ENCODE assay signal across 8 cellular contexts in genomic region chr2:208253518-208254117, GRCh38. TPM values are rescaled to one million over a fixed set of nuclear protein-coding genes. Genes with fewer than 3 reads are reported as not detected.
DNase-seq lines count a peak whose midpoint lies in the region; ATAC-seq, FAIRE-seq and TF ChIP-seq lines count a peak whose summit lies in the region.

No MANE protein-coding gene starts in this region.

- peaks cover 3 to 44% of the 10 kb centered on the region in 2 experiments; a peak in 4 of 5 replicates for H3K36me3 ChIP-seq in HepG2 (replicated peaks in 1 of 2; ENCODE audit: control insufficient read depth in 1 of 2, insufficient read depth in 2 of 2, low read length in 2 of 2)
- H3K36me3 ChIP-seq in tibial nerve: peaks cover 0 to 14% (median 0%) of the 10 kb centered on the region in 3 donors

- peak overlapping the region; percentile 96 to 99 for H3K4me3 Mint-ChIP-seq in activated T-cell treated with anti-CD3 and anti-CD28 coated beads, Interleukin-2, amount 50 U/mL, for 72 hours

- no peak overlapping the region for H2AFZ ChIP-seq in HepG2 (ENCODE audit: low read length)

- 2% methylated on average over 7 of the region's 7 CpGs for WGBS in HepG2 (ENCODE audit: low lambda C conversion rate)
- 4 to 5% methylated on average over 7 of the region's 7 CpGs for WGBS in tibial nerve, 2 donors

- intact Hi-C loops in HepG2 (cut with micrococcal nuclease; ENCODE audit: unreplicated experiment): no loop called here

- H3K36me3 Mint-ChIP-seq in activated T-cell treated with anti-CD3 and anti-CD28 coated beads, Interleukin-2, amount 50 U/mL, for 72 hours (ENCODE audit: insufficient read depth in 2 of 2): peaks cover 0 to 6% of the 10 kb centered on the region in 2 donors

- no peaks in the 10 kb centered on the region for H4K20me1 ChIP-seq in HepG2 (ENCODE audit: insufficient read depth, low read length)

- H3K27me3 Mint-ChIP-seq in activated T-cell treated with anti-CD3 and anti-CD28 coated beads, Interleukin-2, amount 50 U/mL, for 72 hours (ENCODE audit: low read depth): no peaks in the 10 kb centered on the region

- no peak; a peak in 1 of 4 replicates for TF ChIP-seq EP300 in HepG2 (IDR thresholded peaks at IDR 0.05; ENCODE audit: low read depth in 2 of 2, low read length in 2 of 2)
- TF ChIP-seq EP300 in HepG2 (CRISPR knock-in tag; IDR thresholded peaks at IDR 0.05; ENCODE audit: borderline replicate concordance): no peak
- TF ChIP-seq EP300 in tibial nerve (IDR thresholded peaks at IDR 0.05): no peak

- no peak for TF ChIP-seq CTCF in HepG2 (CRISPR knock-in tag; IDR thresholded peaks at IDR 0.05)
- no peak for TF ChIP-seq CTCF in tibial nerve (IDR thresholded peaks at IDR 0.05)

- H3K9me3 Mint-ChIP-seq in activated T-cell treated with anti-CD3 and anti-CD28 coated beads, Interleukin-2, amount 50 U/mL, for 72 hours: no peaks in the 10 kb centered on the region

- no peaks in the 10 kb centered on the region; a peak in 1 of 5 replicates for H3K27me3 ChIP-seq in HepG2 (ENCODE audit: control insufficient read depth in 1 of 2, insufficient read depth in 2 of 2, low read length in 2 of 2)
- no peaks in the 10 kb centered on the region for H3K27me3 ChIP-seq in tibial nerve

- H3K9me3 ChIP-seq in HepG2 (ENCODE audit: low read length) (no peaks in the 10 kb centered on the region), tibial nerve (no peaks in the 10 kb centered on the region)

- BruUV-seq in HepG2 (replicated peaks; lab: Mats Ljungman, UMichigan): TSS peak; percentile 42

- H3K27ac Mint-ChIP-seq in activated T-cell treated with anti-CD3 and anti-CD28 coated beads, Interleukin-2, amount 50 U/mL, for 72 hours: no peak overlapping the region

- peak overlapping the region; percentile 85 to 100 (median 100) for H3K4me3 ChIP-seq in HepG2 (replicated peaks in 1 of 3; ENCODE audit: insufficient read depth in 1 of 3, low read depth in 2 of 3, low read length in 3 of 3)
- peak overlapping the region; percentile 60 to 88 (median 76) for H3K4me3 ChIP-seq in tibial nerve

- no peak for ATAC-seq in activated T-cell treated with anti-CD3 and anti-CD28 coated beads, Interleukin-2, amount 50 U/mL, for 72 hours (replicated peaks in 1 of 2)
- ATAC-seq in HepG2: peak; percentile 1

- H3K4me1 ChIP-seq in HepG2 (ENCODE audit: insufficient read depth, low read length) (peaks cover 79% of the 10 kb centered on the region), tibial nerve (peaks cover 0 to 49% (median 15%) of the 10 kb centered on the region in 4 donors)

- H3K79me2 ChIP-seq in HepG2 (ENCODE audit: insufficient read depth, low read length): peaks cover 43% of the 10 kb centered on the region

- H3K4me2 ChIP-seq in HepG2 (ENCODE audit: low read depth, low read length): peak overlapping the region; percentile 95

- H3K4me1 Mint-ChIP-seq in activated T-cell treated with anti-CD3 and anti-CD28 coated beads, Interleukin-2, amount 50 U/mL, for 72 hours (ENCODE audit: low read depth): peaks cover 26% of the 10 kb centered on the region

- TF ChIP-seq POLR2A in HepG2 (IDR thresholded peaks at IDR 0.05; ENCODE audit: insufficient read depth in 1 of 2, low read depth in 2 of 2, low read length in 2 of 2) (no peak), tibial nerve (IDR thresholded peaks at IDR 0.05) (no peak)

- FAIRE-seq in HepG2 (lab: Jason Lieb, UNC): peak; percentile 76

- no peak for TF ChIP-seq RAD21 in HepG2 (CRISPR knock-in tag; IDR thresholded peaks at IDR 0.05)

- POLR2A ChIA-PET in HepG2 (lab: Yijun Ruan, JAX): interaction anchor here (0.6 to 7.8 kb wide), 18 partner anchors 8 to 628 kb away, joined by 3 to 145 read pairs (median 9); partner anchors contain the start of genes CCNYL1, FZD5, METTL21A and PIKFYVE

- H3K9ac ChIP-seq in HepG2 (ENCODE audit: insufficient read depth, low read depth, low read length): peak overlapping the region; percentile 91

- H3K27ac ChIP-seq in angular gyrus (ENCODE audit: low read depth, low read length) (peak overlapping the region; percentile 37), HepG2 (ENCODE audit: extremely low read length, insufficient read depth, low read length) (peak overlapping the region; percentile 97), tibial nerve (peak overlapping the region; percentile 47 to 85 (median 77))

- in situ Hi-C loops in HepG2 (cut with HindIII; ENCODE audit: extremely low pct_ligation_motif_present, low pct_unique_long_range_greater_than_20kb): loop anchor here (5.0 to 25.0 kb wide), 2 partner anchors 76 to 541 kb away; partner anchors contain the start of gene CCNYL1

- CTCF ChIA-PET in HepG2 (lab: Yijun Ruan, JAX; ENCODE audit: low intra/inter-chr PET ratio, low total read pairs): interaction anchor here (1.1 to 2.4 kb wide), 3 partner anchors 11 to 152 kb away, joined by 4 to 11 read pairs (median 4); no protein-coding TSS in a partner anchor

- no peak for DNase-seq in activated T-cell treated with anti-CD3 and anti-CD28 coated beads, Interleukin-2, amount 50 U/mL, for 72 hours
- no peak for DNase-seq in activated T-cell treated with anti-CD3 and anti-CD28 coated beads, Interleukin-2, amount 50 U/mL, for 1 hour
- no peak for DNase-seq in HepG2 (ENCODE audit: low spot score)
- no peak for DNase-seq in tibial nerve (ENCODE audit: low spot score in 2 of 2)
- DNase-seq in GF-D8 (lab: John Stamatoyannopoulos, UW): no peak
- DNase-seq in glomerular visceral epithelial cell (ENCODE audit: extremely low spot score): no peak
- no peak for DNase-seq in retina

TF ChIP-seq in HepG2, 621 proteins besides CTCF, POLR2A, EP300 and RAD21 (continues in another document):
- TF ChIP-seq ZNF501 (CRISPR knock-in tag; IDR thresholded peaks at IDR 0.05): no peak
- peak; percentile 79; the same call in 1 of the 2 replicates for TF ChIP-seq KAT8 (CRISPR knock-in tag; IDR thresholded peaks at IDR 0.05)
- 0 out of 2 replicates have a peak, but pooled peaks have one; percentile 9 for TF ChIP-seq ZNF138 (CRISPR knock-in tag; IDR thresholded peaks at IDR 0.05; ENCODE audit: low read depth)
- no peak for TF ChIP-seq MYNN (CRISPR knock-in tag; IDR thresholded peaks at IDR 0.05; ENCODE audit: low read depth)

RNA-seq across cellular contexts. Expression of gene IDH1, which starts 1.3 kb away (rescaled TPM):
- 10 to 100 TPM; 18.6 to 21.4 TPM for total RNA-seq in activated T-cell treated with anti-CD3 and anti-CD28 coated beads, Interleukin-2, amount 50 U/mL, for 72 hours
- 1,077 and 1,654 TPM in 2 replicates for total RNA-seq in HepG2 (2016; rRNA removed; fragmentation: Illumina TruSeq; extraction: Trizol)
- total RNA-seq in HepG2 (2016; cell fraction: cytosol; rRNA removed; fragmentation: Illumina TruSeq; extraction: Trizol; ENCODE audit: low read depth): 96.9 and 104 TPM in 2 replicates
- total RNA-seq in HepG2 (2016; cell fraction: insoluble cytoplasmic fraction; rRNA removed; fragmentation: Illumina TruSeq; extraction: Trizol): 1,083 and 1,679 TPM in 2 replicates
- 314 and 331 TPM in 2 replicates for total RNA-seq in HepG2 (2016; cell fraction: membrane; rRNA removed; fragmentation: Illumina TruSeq; extraction: Trizol)
- 500 TPM in 2 replicates for total RNA-seq in HepG2 (2016; cell fraction: nucleus; rRNA removed; fragmentation: Illumina TruSeq; extraction: Trizol)
- polyA plus RNA-seq in HepG2 (2011; rRNA removed): 258 and 312 TPM in 2 replicates
- polyA plus RNA-seq in HepG2 (2011; cell fraction: cytosol; rRNA removed): 157 and 214 TPM in 2 replicates
- polyA plus RNA-seq in HepG2 (2011; cell fraction: nucleus; rRNA removed): 167 and 204 TPM in 2 replicates
- polyA plus RNA-seq in HepG2 (2012): 217 and 288 TPM in 2 replicates
- polyA plus RNA-seq in HepG2 (2016; cell fraction: cytosol; fragmentation: Illumina TruSeq; extraction: Trizol; ENCODE audit: low read depth): 73.2 and 78.3 TPM in 2 replicates
- 1,387 and 1,488 TPM in 2 replicates for polyA plus RNA-seq in HepG2 (2016; cell fraction: insoluble cytoplasmic fraction; fragmentation: Illumina TruSeq; extraction: Trizol; ENCODE audit: low read depth)
- 191 and 213 TPM in 2 replicates for polyA plus RNA-seq in HepG2 (2016; cell fraction: membrane; fragmentation: Illumina TruSeq; extraction: Trizol; ENCODE audit: low read depth)
- polyA plus RNA-seq in HepG2 (2016; cell fraction: nucleus; fragmentation: Illumina TruSeq; extraction: Trizol; ENCODE audit: insufficient read depth, low read depth): 593 and 621 TPM in 2 replicates
- polyA minus RNA-seq in HepG2 (2011; rRNA and poly(A)+ RNA removed; ENCODE audit: low replicate concordance): 68.1 and 135 TPM in 2 replicates
- polyA minus RNA-seq in HepG2 (2011; cell fraction: cytosol; rRNA and poly(A)+ RNA removed): 164 and 173 TPM in 2 replicates
- 247 and 293 TPM in 2 replicates for polyA minus RNA-seq in HepG2 (2011; cell fraction: nucleus; rRNA and poly(A)+ RNA removed)
- 10 to 100 TPM; 45.7 to 68.6 (median 57.7) TPM for total RNA-seq in tibial nerve

RNA-seq across cellular contexts. Expression of gene PIKFYVE, which starts 12.4 kb away (rescaled TPM):
- 10 to 100 TPM; 28.8 to 29.7 TPM for total RNA-seq in activated T-cell treated with anti-CD3 and anti-CD28 coated beads, Interleukin-2, amount 50 U/mL, for 72 hours
- 21.7 and 24.4 TPM in 2 replicates for total RNA-seq in HepG2 (2016; rRNA removed; fragmentation: Illumina TruSeq; extraction: Trizol)
- 5.9 and 6.9 TPM in 2 replicates for total RNA-seq in HepG2 (2016; cell fraction: cytosol; rRNA removed; fragmentation: Illumina TruSeq; extraction: Trizol; ENCODE audit: low read depth)
- 20.5 and 24.0 TPM in 2 replicates for total RNA-seq in HepG2 (2016; cell fraction: insoluble cytoplasmic fraction; rRNA removed; fragmentation: Illumina TruSeq; extraction: Trizol)
- total RNA-seq in HepG2 (2016; cell fraction: membrane; rRNA removed; fragmentation: Illumina TruSeq; extraction: Trizol): 7.4 and 8.2 TPM in 2 replicates
- 33.7 and 38.5 TPM in 2 replicates for total RNA-seq in HepG2 (2016; cell fraction: nucleus; rRNA removed; fragmentation: Illumina TruSeq; extraction: Trizol)
- 15.8 and 20.2 TPM in 2 replicates for polyA plus RNA-seq in HepG2 (2011; rRNA removed)
- 7.0 and 10.6 TPM in 2 replicates for polyA plus RNA-seq in HepG2 (2011; cell fraction: cytosol; rRNA removed)
- polyA plus RNA-seq in HepG2 (2011; cell fraction: nucleus; rRNA removed): 21.3 and 21.9 TPM in 2 replicates
- 13.3 and 15.2 TPM in 2 replicates for polyA plus RNA-seq in HepG2 (2012)
- 0.29 and 0.55 TPM in 2 replicates for polyA plus RNA-seq in HepG2 (2016; cell fraction: cytosol; fragmentation: Illumina TruSeq; extraction: Trizol; ENCODE audit: low read depth)
- polyA plus RNA-seq in HepG2 (2016; cell fraction: insoluble cytoplasmic fraction; fragmentation: Illumina TruSeq; extraction: Trizol; ENCODE audit: low read depth): 11.0 and 11.9 TPM in 2 replicates
- 1.1 and 1.2 TPM in 2 replicates for polyA plus RNA-seq in HepG2 (2016; cell fraction: membrane; fragmentation: Illumina TruSeq; extraction: Trizol; ENCODE audit: low read depth)
- 25.9 and 28.2 TPM in 2 replicates for polyA plus RNA-seq in HepG2 (2016; cell fraction: nucleus; fragmentation: Illumina TruSeq; extraction: Trizol; ENCODE audit: insufficient read depth, low read depth)
- polyA minus RNA-seq in HepG2 (2011; rRNA and poly(A)+ RNA removed; ENCODE audit: low replicate concordance): 27.0 and 45.7 TPM in 2 replicates
- 23.4 and 27.2 TPM in 2 replicates for polyA minus RNA-seq in HepG2 (2011; cell fraction: cytosol; rRNA and poly(A)+ RNA removed)
- polyA minus RNA-seq in HepG2 (2011; cell fraction: nucleus; rRNA and poly(A)+ RNA removed): 130 and 131 TPM in 2 replicates
- 10 to 100 TPM; 35.3 to 48.0 (median 39.9) TPM for total RNA-seq in tibial nerve

Comparison
In these comparisons a context has a peak if more than half of its experiments do, and no peak if none do; other contexts are left out.
1. H3K27ac ChIP-seq: peak in every context shown above with its lines; median percentile 97 in HepG2; 77 in tibial nerve; 37 in angular gyrus.